17 cellular contexts compared by ENCODE assay signal in genomic region chr20:10352934-10353866, GRCh38.
DNase-seq lines count a peak whose midpoint lies in the region; ATAC-seq and TF ChIP-seq lines count a peak whose summit lies in the region.
"Had no signal": no experiment of that assay in that cellular context is flagged by ENCODE, and none has a peak within 500 bp of the region (broad histone marks: within the 10 kb centered on the region; RNA-seq: fewer than 3 reads in every experiment).

No MANE protein-coding gene starts in this region.

- peaks cover 11% of the 10 kb centered on the region for H3K36me3 Mint-ChIP-seq in Calu3 (ENCODE audit: insufficient read depth, unreplicated experiment)
- peaks cover 4% of the 10 kb centered on the region for H3K36me3 Mint-ChIP-seq in central memory CD8-positive, alpha-beta T cell (ENCODE audit: insufficient read depth)

- no peaks in the 10 kb centered on the region for H3K9me3 Mint-ChIP-seq in Calu3 (ENCODE audit: low read depth, unreplicated experiment)
- no peaks in the 10 kb centered on the region for H3K9me3 Mint-ChIP-seq in central memory CD8-positive, alpha-beta T cell

- H3K4ac ChIP-seq in mesenchymal stem cell (ENCODE audit: low read depth in 1 of 2, low read length in 2 of 2), result no peak overlapping the region

- H4K8ac ChIP-seq in mesenchymal stem cell (ENCODE audit: low read length), result no peak overlapping the region

- H3K27ac Mint-ChIP-seq in Calu3 (ENCODE audit: unreplicated experiment), result peak overlapping the region; percentile 89
- peak overlapping the region; percentile 95 for H3K27ac Mint-ChIP-seq in central memory CD8-positive, alpha-beta T cell (ENCODE audit: low read depth)
- H3K27ac Mint-ChIP-seq: activated naive CD8-positive, alpha-beta T cell treated with anti-CD3 and anti-CD28 coated beads, Interleukin-2, amount 50 U/mL, for 24 hours had no signal

- TF ChIP-seq CTCF in Calu3 (IDR thresholded peaks at IDR 0.05; ENCODE audit: unreplicated experiment), result no peak

- peaks cover 10% of the 10 kb centered on the region for H3K4me1 ChIP-seq in mesenchymal stem cell (ENCODE audit: control insufficient read depth, insufficient read depth, low read depth, low read length)
- H3K4me1 ChIP-seq: tibial artery had no signal

- no peak overlapping the region for H4K91ac ChIP-seq in mesenchymal stem cell (ENCODE audit: low read length)

- H2BK120ac ChIP-seq in mesenchymal stem cell (ENCODE audit: low read depth, low read length), result no peak overlapping the region

- intact Hi-C loops in Calu3 (cut with micrococcal nuclease; ENCODE audit: unreplicated experiment), result loop anchor here (1.0 to 5.0 kb wide), 3 partner anchors 46 to 375 kb away; no protein-coding TSS in a partner anchor

- CTCF ChIA-PET in Calu3 (lab: Charles Lee), result interaction anchor here (0.7 to 1.5 kb wide), 2 partner anchors 71 to 80 kb away, joined by 4 to 5 read pairs; no protein-coding TSS in a partner anchor

- H2BK12ac ChIP-seq in mesenchymal stem cell (ENCODE audit: low read length in 2 of 2), result no peak overlapping the region

- H3K23ac ChIP-seq in mesenchymal stem cell (ENCODE audit: low read length in 2 of 2), result no peak overlapping the region

- no peak overlapping the region for H2BK5ac ChIP-seq in mesenchymal stem cell (ENCODE audit: low read depth, low read length, poor library complexity, severe bottlenecking)

- peak overlapping the region; percentile 37 for H3K4me3 Mint-ChIP-seq in Calu3 (ENCODE audit: low read depth, unreplicated experiment)
- H3K4me3 Mint-ChIP-seq in central memory CD8-positive, alpha-beta T cell, result no peak overlapping the region
- H3K4me3 Mint-ChIP-seq: activated naive CD8-positive, alpha-beta T cell treated with anti-CD3 and anti-CD28 coated beads, Interleukin-2, amount 50 U/mL, for 24 hours had no signal

- H3K79me1 ChIP-seq in mesenchymal stem cell (replicated peaks; ENCODE audit: low read length, poor library complexity, severe bottlenecking), result no peaks in the 10 kb centered on the region

- DNase-seq in Calu3 (peak; percentile 32), LoVo (ENCODE audit: low spot score) (peak; percentile 33), mesenchymal stem cell (peak; percentile 11), SIG-M5 (lab: John Stamatoyannopoulos, UW) (no peak), NCI-H1694 treated with DMSO at 0.1 percent for 48 hours (lab: John Stamatoyannopoulos, UW) (no peak), iPS-NIHi7 (ENCODE audit: extremely low spot score) (no peak)
- DNase-seq in central memory CD8-positive, alpha-beta T cell (ENCODE audit: low spot score in 2 of 2), result no peak
- DNase-seq: activated naive CD8-positive, alpha-beta T cell treated with anti-CD3 and anti-CD28 coated beads, Interleukin-2, amount 50 U/mL, for 24 hours; kidney; NCI-H1436; NCI-H526; PC-9; retina; tibial artery had no signal

- H3K4me3 ChIP-seq in mesenchymal stem cell (ENCODE audit: insufficient read depth in 1 of 2, low read depth in 1 of 2, low read length in 2 of 2), result no peak overlapping the region
- H3K4me3 ChIP-seq: K562, PC-9, tibial artery had no signal

- BruUV-seq in Calu3 (replicated peaks; lab: Mats Ljungman, UMichigan), result no TSS peak

- no peak overlapping the region for H3K9ac ChIP-seq in mesenchymal stem cell (ENCODE audit: low read length)

- no peaks in the 10 kb centered on the region for H3K27me3 ChIP-seq in mesenchymal stem cell (ENCODE audit: control insufficient read depth in 1 of 2, insufficient read depth in 1 of 2, low read length in 2 of 2)
- H3K27me3 ChIP-seq: tibial artery had no signal

- H3K18ac ChIP-seq in mesenchymal stem cell (ENCODE audit: low read depth in 1 of 2, low read length in 2 of 2), result no peak overlapping the region

- no peaks in the 10 kb centered on the region for H3K36me3 ChIP-seq in mesenchymal stem cell (ENCODE audit: control insufficient read depth in 1 of 2, insufficient read depth in 2 of 2, low read depth in 1 of 2, low read length in 2 of 2)
- H3K36me3 ChIP-seq: tibial artery had no signal

- H2BK15ac ChIP-seq in mesenchymal stem cell (ENCODE audit: low read depth, poor library complexity, severe bottlenecking), result no peak overlapping the region

- ATAC-seq in central memory CD8-positive, alpha-beta T cell (replicated peaks; ENCODE audit: extremely low read depth, poor library complexity, severe bottlenecking), result no peak
- ATAC-seq in HG03135 (IDR thresholded peaks at IDR 0.05; ENCODE audit: unreplicated experiment), result no peak
- ATAC-seq: activated CD4-positive, CD25-positive, alpha-beta regulatory T cell treated with anti-CD3 and anti-CD28 coated beads, Interleukin-2, amount 50 U/mL, for 24 hours; activated naive CD8-positive, alpha-beta T cell treated with anti-CD3 and anti-CD28 coated beads, Interleukin-2, amount 50 U/mL, for 24 hours; K562 had no signal

- H3K4me2 ChIP-seq in mesenchymal stem cell (ENCODE audit: low read length, poor library complexity, severe bottlenecking), result no peak overlapping the region

- 71% methylated on average over 3 of the region's 7 CpGs for WGBS in mesenchymal stem cell

- H3K27me3 Mint-ChIP-seq in Calu3 (ENCODE audit: unreplicated experiment), result no peaks in the 10 kb centered on the region
- H3K27me3 Mint-ChIP-seq in central memory CD8-positive, alpha-beta T cell, result no peaks in the 10 kb centered on the region
- H3K27me3 Mint-ChIP-seq: activated naive CD8-positive, alpha-beta T cell treated with anti-CD3 and anti-CD28 coated beads, Interleukin-2, amount 50 U/mL, for 24 hours had no signal

- H3K4me1 Mint-ChIP-seq in Calu3 (ENCODE audit: low read depth, unreplicated experiment), result peaks cover 37% of the 10 kb centered on the region
- H3K4me1 Mint-ChIP-seq in central memory CD8-positive, alpha-beta T cell, result peaks cover 30% of the 10 kb centered on the region

- no peak overlapping the region for H2AFZ ChIP-seq in mesenchymal stem cell (ENCODE audit: low read depth, low read length)
- H2AFZ ChIP-seq: PC-9 had no signal

- H2AK5ac ChIP-seq in mesenchymal stem cell (ENCODE audit: low read length, severe bottlenecking), result no peak overlapping the region

- H3K27ac ChIP-seq in mesenchymal stem cell (ENCODE audit: low read length, poor library complexity, severe bottlenecking), result peak overlapping the region; percentile 24
- H3K27ac ChIP-seq: PC-9, tibial artery had no signal

- no peaks in the 10 kb centered on the region for H3K9me3 ChIP-seq in mesenchymal stem cell (ENCODE audit: control insufficient read depth, low read length)
- H3K9me3 ChIP-seq: tibial artery had no signal

- H3K14ac ChIP-seq in mesenchymal stem cell (ENCODE audit: low read length in 2 of 2), result no peak overlapping the region

Comparison
In these comparisons a context has a peak if more than half of its experiments do, and no peak if none do; other contexts are left out.
1. DNase-seq: peak in Calu3 (single experiment), LoVo (single experiment) and mesenchymal stem cell (single experiment); none in central memory CD8-positive, alpha-beta T cell (0 of 2), SIG-M5 (single experiment), NCI-H1694 treated with DMSO at 0.1 percent for 48 hours (single experiment) and iPS-NIHi7 (single experiment).